ENCODE assay signal across 8 cellular contexts in genomic region chr20:2840138-2840966, GRCh38. TPM values are rescaled to one million over a fixed set of nuclear protein-coding genes. Genes with fewer than 3 reads are reported as not detected.
DNase-seq lines count a peak whose midpoint lies in the region; ATAC-seq and TF ChIP-seq lines count a peak whose summit lies in the region.

Gene PCED1A (minus strand): TSS chr20:2840655. CDS start chr20:2839912, 743 bp downstream.
Gene VPS16 (plus strand): TSS chr20:2840745. CDS start chr20:2840775, 30 bp downstream.

- peak; percentile 57 for DNase-seq in AG09319 (ENCODE audit: extremely low read depth, low read depth)
- peak; percentile 72 to 88 for DNase-seq in NCI-H524 (lab: John Stamatoyannopoulos, UW)
- DNase-seq in activated CD4-positive, alpha-beta T cell treated with anti-CD3 and anti-CD28 coated beads for 4 hours, result peak; percentile 86 to 87
- peak; percentile 86 for DNase-seq in colonic mucosa
- peak; percentile 96 for DNase-seq in left kidney (ENCODE audit: low read depth, low spot score)
- DNase-seq in stimulated activated CD4-positive, alpha-beta T cell treated with anti-CD3 and anti-CD28 coated beads, Interleukin-2, amount 100 ng/mL, for 24 hours, result peak; percentile 91

- H3K4me1 ChIP-seq in colonic mucosa, result peaks cover 6% of the 10 kb centered on the region

- peak within 1 kb of the TSS; percentile 78 to 91 for H3K9ac ChIP-seq in colonic mucosa (ENCODE audit: low read depth in 2 of 2, low read length in 2 of 2)

- peak; percentile 78 for TF ChIP-seq POLR2A in GM18951 (IDR thresholded peaks at IDR 0.05; ENCODE audit: extremely low read depth, insufficient read depth, insufficient read length)

- ATAC-seq in HG03175 (IDR thresholded peaks at IDR 0.05; ENCODE audit: unreplicated experiment), result peak; percentile 98

- no peaks in the 10 kb centered on the region for H3K36me3 ChIP-seq in colonic mucosa

- peak within 1 kb of the TSS; percentile 86 for H3K4me3 ChIP-seq in colonic mucosa

- no peaks in the 10 kb centered on the region for H3K27me3 ChIP-seq in colonic mucosa

- intact Hi-C loops in colonic mucosa (cut with DNase I), result loop anchor here (10.0 kb wide), 1 partner anchor 316 kb away; no protein-coding TSS in a partner anchor

- no peaks in the 10 kb centered on the region for H3K9me3 ChIP-seq in colonic mucosa

- H3K27ac ChIP-seq in colonic mucosa, result peak within 1 kb of the TSS; percentile 76

- in situ Hi-C loops in GM18951 (cut with MboI; ENCODE audit: low sequenced_read_pairs, unreplicated experiment), result no loop called here

- TF ChIP-seq CTCF in AG09319 (IDR thresholded peaks at IDR 0.05; ENCODE audit: low read depth, low read length) (no peak), colonic mucosa (IDR thresholded peaks at IDR 0.05) (no peak)

RNA-seq across cellular contexts. Expression of gene PCED1A, which starts in this region (rescaled TPM):
- 10 to 100 TPM; 21.7 to 24.8 TPM for total RNA-seq in colonic mucosa

RNA-seq across cellular contexts. Expression of gene VPS16, which starts in this region (rescaled TPM):
- 10 to 100 TPM; 35.7 to 40.5 TPM for total RNA-seq in colonic mucosa

Comparison
In these comparisons a context has a peak if more than half of its experiments do, and no peak if none do; other contexts are left out.
1. Peak in every context shown above with its lines: DNase-seq, ATAC-seq, H3K4me3 ChIP-seq and H3K27ac ChIP-seq.